Comparison of ENCODE assay signal across 19 cellular contexts in the genomic region with DNA sequence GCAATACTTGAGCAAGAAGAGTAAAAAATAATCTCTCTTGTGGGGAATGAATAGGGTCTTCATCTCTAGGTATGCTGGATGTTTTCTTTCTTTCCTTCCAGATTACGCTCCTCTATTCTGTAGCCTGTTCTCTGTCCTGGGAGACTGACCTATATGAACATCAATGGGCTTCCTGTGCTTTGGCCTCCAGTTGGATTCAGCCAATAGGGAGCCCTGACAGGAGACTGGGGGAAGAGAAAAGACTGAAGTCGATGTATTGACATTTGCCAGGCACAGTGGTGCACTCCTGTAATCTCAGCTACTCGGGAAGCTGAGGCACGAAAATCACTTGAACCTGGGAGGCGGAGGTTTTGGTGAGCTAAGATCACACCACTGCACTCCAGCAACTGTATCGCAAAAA. TPM values are rescaled to one million over a fixed set of nuclear protein-coding genes. Genes with fewer than 3 reads are reported as not detected.
"Had no signal": no experiment of that assay in that cellular context is flagged by ENCODE, and none has a peak within 500 bp of the region (broad histone marks: within the 10 kb centered on the region; RNA-seq: fewer than 3 reads in every experiment).

No MANE protein-coding gene starts in this region.

- H3K9me3 Mint-ChIP-seq: nephron had no signal

- H3K4me3 Mint-ChIP-seq: nephron had no signal

- H3K4me3 ChIP-seq: coronary artery, heart left ventricle, right atrium auricular region, stomach, thoracic aorta, transverse colon had no signal

- H3K27ac ChIP-seq: coronary artery, heart left ventricle, right atrium auricular region, stomach, thoracic aorta, transverse colon had no signal

- ATAC-seq: heart left ventricle, left lobe of liver had no signal

- H3K27ac Mint-ChIP-seq: nephron had no signal

- H3K9me3 ChIP-seq: heart left ventricle, right atrium auricular region, stomach, thoracic aorta, transverse colon had no signal

- DNase-seq: effector CD4-positive, alpha-beta T cell; foreskin melanocyte; heart left ventricle; hippocampal formation; mammary epithelial cell; midbrain; small intestine; stimulated activated CD4-positive, alpha-beta T cell treated with anti-CD3 and anti-CD28 coated beads, Interleukin-12 subunit alpha, Interleukin-12 subunit beta, amount 100 ng/mL, for 4 hours; stimulated activated naive CD4-positive, alpha-beta T cell; stomach; substantia nigra; transverse colon had no signal

- H3K27me3 ChIP-seq: heart left ventricle, right atrium auricular region had no signal

- H3K36me3 ChIP-seq: right atrium auricular region, thoracic aorta, transverse colon had no signal

RNA-seq across cellular contexts. Expression of a gene that starts 27.6 kb away (rescaled TPM):
- total RNA-seq: chondrocyte, mammary epithelial cell had no signal
- polyA plus RNA-seq: mammary epithelial cell had no signal

RNA-seq across cellular contexts. Expression of a gene that starts 47.0 kb away (rescaled TPM):
- total RNA-seq: dermis microvascular lymphatic vessel endothelial cell, mammary epithelial cell, right atrium auricular region, stomach, thoracic aorta, transverse colon had no signal
- polyA plus RNA-seq: heart left ventricle had no signal
